ENCODE assay signal across 12 cellular contexts in the genomic region with DNA sequence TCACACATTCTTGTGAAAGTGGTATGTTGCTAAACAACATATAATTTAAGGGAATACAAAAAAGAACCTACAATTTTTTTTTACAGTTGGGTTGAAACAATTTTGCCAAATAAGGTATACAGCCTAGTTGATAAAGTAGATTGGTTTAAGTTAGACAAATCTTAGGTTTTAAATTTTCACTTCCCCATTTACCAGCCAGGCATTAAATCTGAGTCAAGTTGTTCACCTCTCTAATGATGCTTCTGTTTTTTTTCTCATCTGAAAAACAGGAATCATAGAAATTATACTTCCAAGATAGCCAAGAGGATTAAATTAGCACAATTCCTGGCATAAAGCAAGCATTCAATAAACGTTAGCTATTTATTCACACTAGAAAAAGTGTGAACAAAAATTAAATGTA. TPM values are rescaled to one million over a fixed set of nuclear protein-coding genes. Genes with fewer than 3 reads are reported as not detected.
DNase-seq lines count a peak whose midpoint lies in the region; ATAC-seq, FAIRE-seq and TF ChIP-seq lines count a peak whose summit lies in the region.
"Had no signal": no experiment of that assay in that cellular context is flagged by ENCODE, and none has a peak within 500 bp of the region (broad histone marks: within the 10 kb centered on the region; RNA-seq: fewer than 3 reads in every experiment).

No MANE protein-coding gene starts in this region.

- intact Hi-C loops in ascending aorta (cut with DNase I), result no loop called here

- no peaks in the 10 kb centered on the region for H3K4me1 ChIP-seq in ascending aorta

- TF ChIP-seq POLR2A in H54 (IDR thresholded peaks at IDR 0.05; ENCODE audit: low read depth, low read length), result no peak

- H3K36me3 ChIP-seq in ascending aorta, result peaks cover 9 to 17% of the 10 kb centered on the region in 2 donors

- H3K36me3 Mint-ChIP-seq in T-helper 2 cell treated with Interferon-gamma antibody and Interleukin-4, amounts not matched to agents 5 μg/mL and 100 μg/mL, for 36 hours (ENCODE audit: low read depth), result peaks cover 12% of the 10 kb centered on the region

- DNase-seq in fibroblast of the aortic adventitia (ENCODE audit: low read depth) (peak; percentile 31), ascending aorta (ENCODE audit: low spot score in 2 of 2) (no peak), H54 (ENCODE audit: insufficient read length, low spot score) (no peak)
- DNase-seq in activated CD4-positive, alpha-beta T cell treated with anti-CD3 and anti-CD28 coated beads for 1 hour, result no peak
- no peak for DNase-seq in T-helper 2 cell treated with Interferon-gamma antibody and Interleukin-4, amounts not matched to agents 5 μg/mL and 100 μg/mL, for 36 hours (ENCODE audit: low spot score)
- DNase-seq: activated CD4-positive, alpha-beta T cell treated with anti-CD3 and anti-CD28 coated beads for 36 hours; activated naive CD8-positive, alpha-beta T cell treated with anti-CD3 and anti-CD28 coated beads for 36 hours had no signal

- H3K4me3 ChIP-seq in fibroblast of the aortic adventitia (ENCODE audit: low read depth, low read length) (no peak overlapping the region), ascending aorta (no peak overlapping the region)

- FAIRE-seq in H54 (lab: Jason Lieb, UNC), result no peak
- FAIRE-seq: H1 had no signal

- no peaks in the 10 kb centered on the region for H3K27me3 ChIP-seq in ascending aorta

- no peaks in the 10 kb centered on the region for H3K27me3 Mint-ChIP-seq in T-helper 2 cell treated with Interferon-gamma antibody and Interleukin-4, amounts not matched to agents 5 μg/mL and 100 μg/mL, for 36 hours (ENCODE audit: low read depth)
- H3K27me3 Mint-ChIP-seq: activated CD4-positive, alpha-beta T cell treated with anti-CD3 and anti-CD28 coated beads for 36 hours; activated naive CD8-positive, alpha-beta T cell treated with anti-CD3 and anti-CD28 coated beads for 36 hours had no signal

- H3K27ac ChIP-seq in ascending aorta, result no peak overlapping the region

- TF ChIP-seq CTCF in fibroblast of the aortic adventitia (IDR thresholded peaks at IDR 0.05; ENCODE audit: insufficient read depth, low read length) (no peak), ascending aorta (IDR thresholded peaks at IDR 0.05) (no peak)

- no peaks in the 10 kb centered on the region for H3K9me3 ChIP-seq in ascending aorta

- H3K9me3 Mint-ChIP-seq in T-helper 2 cell treated with Interferon-gamma antibody and Interleukin-4, amounts not matched to agents 5 μg/mL and 100 μg/mL, for 36 hours, result no peaks in the 10 kb centered on the region
- H3K9me3 Mint-ChIP-seq: activated naive CD8-positive, alpha-beta T cell treated with anti-CD3 and anti-CD28 coated beads for 36 hours had no signal

- H3K27ac Mint-ChIP-seq in T-helper 2 cell treated with Interferon-gamma antibody and Interleukin-4, amounts not matched to agents 5 μg/mL and 100 μg/mL, for 36 hours, result no peak overlapping the region
- H3K27ac Mint-ChIP-seq: activated CD4-positive, alpha-beta T cell treated with anti-CD3 and anti-CD28 coated beads for 36 hours; activated naive CD8-positive, alpha-beta T cell treated with anti-CD3 and anti-CD28 coated beads for 36 hours had no signal

- ATAC-seq in GM18909 (IDR thresholded peaks at IDR 0.05; ENCODE audit: poor library complexity, unreplicated experiment), result peak; percentile 76
- ATAC-seq in HG02588 (IDR thresholded peaks at IDR 0.05; ENCODE audit: unreplicated experiment), result peak; percentile 84
- peak; percentile 85 for ATAC-seq in HG03439 (IDR thresholded peaks at IDR 0.05; ENCODE audit: unreplicated experiment)
- ATAC-seq: activated CD4-positive, alpha-beta T cell treated with anti-CD3 and anti-CD28 coated beads for 36 hours; Panc1 had no signal

- H3K4me1 Mint-ChIP-seq in T-helper 2 cell treated with Interferon-gamma antibody and Interleukin-4, amounts not matched to agents 5 μg/mL and 100 μg/mL, for 36 hours (ENCODE audit: low read depth), result peaks cover 14% of the 10 kb centered on the region

- H3K4me3 Mint-ChIP-seq in T-helper 2 cell treated with Interferon-gamma antibody and Interleukin-4, amounts not matched to agents 5 μg/mL and 100 μg/mL, for 36 hours, result no peak overlapping the region
- H3K4me3 Mint-ChIP-seq: activated CD4-positive, alpha-beta T cell treated with anti-CD3 and anti-CD28 coated beads for 36 hours; activated naive CD8-positive, alpha-beta T cell treated with anti-CD3 and anti-CD28 coated beads for 36 hours had no signal

RNA-seq across cellular contexts. Expression of a gene that starts 45.2 kb away (rescaled TPM):
- total RNA-seq in fibroblast of the aortic adventitia (ENCODE audit: low replicate concordance) (24.8 and 45.8 TPM in 2 replicates), ascending aorta (24.4 TPM)
